ENCODE assay signal across 13 cellular contexts in the genomic region with DNA sequence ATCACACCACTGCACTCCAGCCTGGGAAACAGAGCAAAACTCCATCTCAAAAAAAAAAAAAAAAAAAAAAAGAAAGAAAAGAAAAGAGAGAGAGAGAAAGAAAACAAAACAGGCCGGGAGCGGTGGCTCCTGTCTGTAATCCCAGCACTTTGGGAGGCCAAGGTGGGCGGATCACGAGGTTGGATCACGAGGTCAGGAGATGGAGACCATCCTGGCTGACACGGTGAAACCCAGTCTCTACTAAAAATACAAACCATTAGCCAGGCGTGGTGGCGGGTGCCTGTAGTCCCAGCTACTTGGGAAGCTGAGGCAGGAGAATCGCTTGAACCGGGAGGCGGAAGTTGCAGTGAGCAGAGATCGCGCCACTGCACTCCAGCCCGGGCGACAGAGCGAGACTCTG. TPM values are rescaled to one million over a fixed set of nuclear protein-coding genes. Genes with fewer than 3 reads are reported as not detected.
"Had no signal": no experiment of that assay in that cellular context is flagged by ENCODE, and none has a peak within 500 bp of the region (broad histone marks: within the 10 kb centered on the region; RNA-seq: fewer than 3 reads in every experiment).

No MANE protein-coding gene starts in this region.

RNA-seq across cellular contexts. Expression of gene IGDCC3, which starts 20.7 kb away (rescaled TPM):
- total RNA-seq: activated B cell treated with CpG ODN at 0.5 μM for 24 hours; activated CD4-positive, alpha-beta memory T cell treated with anti-CD3 and anti-CD28 coated beads for 36 hours; activated CD4-positive, alpha-beta memory T cell treated with anti-CD3 and anti-CD28 coated beads, Interleukin-2, amount 10 ng/mL, durations not matched to agents 7 days and 5 days; activated CD4-positive, alpha-beta T cell treated with anti-CD3 and anti-CD28 coated beads for 36 hours; activated CD4-positive, alpha-beta T cell treated with anti-CD3 and anti-CD28 coated beads, Interleukin-2, amount 10 ng/mL, durations not matched to agents 24 days and 14 days; activated CD4-positive, alpha-beta T cell treated with anti-CD3 and anti-CD28 coated beads, Interleukin-2, amount 10 ng/mL, durations not matched to agents 7 days and 5 days; activated CD8-positive, alpha-beta memory T cell treated with anti-CD3 and anti-CD28 coated beads for 36 hours; activated CD8-positive, alpha-beta memory T cell treated with anti-CD3 and anti-CD28 coated beads, Interleukin-2, amount 10 ng/mL, durations not matched to agents 7 days and 5 days; activated CD8-positive, alpha-beta T cell treated with anti-CD3 and anti-CD28 coated beads for 36 hours; activated CD8-positive, alpha-beta T cell treated with anti-CD3 and anti-CD28 coated beads, Interleukin-2, amount 10 ng/mL, durations not matched to agents 7 days and 5 days; T-helper 1 cell treated with Interleukin-12 subunit alpha and Interleukin-12 subunit beta and Interleukin-4 antibody, amounts not matched to agents 30 ng/mL and 1 ng/mL, for 36 hours; T-helper 17 cell; T-helper 2 cell treated with Interferon-gamma antibody and Interleukin-4, amounts not matched to agents 100 ng/mL and 5 ng/mL, for 36 hours had no signal

RNA-seq across cellular contexts. Expression of gene IGDCC4, which starts 24.3 kb away (rescaled TPM):
- total RNA-seq: activated B cell treated with CpG ODN at 0.5 μM for 24 hours; T-helper 2 cell treated with Interferon-gamma antibody and Interleukin-4, amounts not matched to agents 100 ng/mL and 5 ng/mL, for 36 hours had no signal
